ENCODE assay signal across 24 cellular contexts in the genomic region with DNA sequence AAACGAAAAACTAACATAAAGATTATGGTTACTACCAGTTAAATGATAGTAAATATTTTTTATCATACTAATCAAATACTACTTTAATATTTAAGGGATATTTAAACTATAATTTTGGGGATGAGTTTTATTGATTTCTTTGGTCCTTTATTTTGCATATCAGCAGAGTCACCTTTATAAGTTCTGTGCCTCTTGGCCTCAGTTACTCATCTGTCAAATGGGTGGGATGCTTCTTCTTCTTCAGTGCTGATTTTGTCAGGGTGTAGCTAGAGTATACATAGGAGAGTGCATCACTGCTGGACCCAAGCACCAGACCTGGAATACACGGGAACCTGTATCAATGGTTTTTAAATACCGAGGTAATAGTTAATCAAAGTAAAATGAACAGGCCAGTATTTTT. TPM values are rescaled to one million over a fixed set of nuclear protein-coding genes. Genes with fewer than 3 reads are reported as not detected.
DNase-seq lines count a peak whose midpoint lies in the region; ATAC-seq, FAIRE-seq and TF ChIP-seq lines count a peak whose summit lies in the region.
"Had no signal": no experiment of that assay in that cellular context is flagged by ENCODE, and none has a peak within 500 bp of the region (broad histone marks: within the 10 kb centered on the region; RNA-seq: fewer than 3 reads in every experiment).

No MANE protein-coding gene starts in this region.

- H3K9ac ChIP-seq in HepG2 (ENCODE audit: insufficient read depth, low read depth, low read length) (no peak overlapping the region), H1 (replicated peaks in 1 of 4; ENCODE audit: extremely low read depth in 1 of 4, low read depth in 3 of 4, low read length in 3 of 4) (no peak overlapping the region)
- H3K9ac ChIP-seq: BLaER1 had no signal

- no peak for TF ChIP-seq POLR2A in HepG2 (IDR thresholded peaks at IDR 0.05; ENCODE audit: insufficient read depth in 1 of 2, low read depth in 2 of 2, low read length in 2 of 2)
- no peak for TF ChIP-seq POLR2A in right lobe of liver (IDR thresholded peaks at IDR 0.05)
- TF ChIP-seq POLR2A in H1 (IDR thresholded peaks at IDR 0.05; ENCODE audit: control extremely low read depth in 1 of 2, low read depth in 2 of 2, low read length in 2 of 2), result no peak

- H2BK15ac ChIP-seq in H1 (ENCODE audit: low read length), result no peak overlapping the region

- H3K23me2 ChIP-seq in H1 (ENCODE audit: low read depth, low read length), result peaks cover 7% of the 10 kb centered on the region; the same call in 1 of the 2 replicates

- H3K4me3 Mint-ChIP-seq in Calu3 (ENCODE audit: low read depth, unreplicated experiment), result no peak overlapping the region
- H3K4me3 Mint-ChIP-seq: CD14-positive monocyte; CD4-positive, alpha-beta memory T cell; CD4-positive, CD25-positive, alpha-beta regulatory T cell; CD8-positive, alpha-beta memory T cell had no signal

- no peaks in the 10 kb centered on the region for H3K4me1 ChIP-seq in HepG2 (ENCODE audit: insufficient read depth, low read length)
- H3K4me1 ChIP-seq in right lobe of liver, result no peaks in the 10 kb centered on the region
- H3K4me1 ChIP-seq in H1 (replicated peaks in 1 of 4; ENCODE audit: control insufficient read depth in 3 of 4, insufficient read depth in 4 of 4, low read length in 3 of 4), result peaks cover 3 to 12% (median 5%) of the 10 kb centered on the region in 4 experiments
- H3K4me1 ChIP-seq: BE2C, BLaER1 had no signal

- under 1% methylated on average over 3 of the region's 3 CpGs for WGBS in HepG2 (ENCODE audit: low lambda C conversion rate)
- 76% methylated on average over 3 of the region's 3 CpGs for WGBS in right lobe of liver (ENCODE audit: insufficient coverage, low coverage, low lambda C conversion rate, missing lambda C conversion rate)
- 81% methylated on average over 3 of the region's 3 CpGs; no CpG with 5 or more reads in 1 of the 2 experiments for WGBS in H1 (ENCODE audit: extremely low coverage in 1 of 2, insufficient coverage in 1 of 2, insufficient read length in 1 of 2, insufficient replicate concordance in 2 of 2, low coverage in 1 of 2, low lambda C conversion rate in 2 of 2, missing lambda C conversion rate in 1 of 2), 2 experiments

- no peak overlapping the region for H3K4ac ChIP-seq in H1 (replicated peaks; ENCODE audit: insufficient read length, low read depth, low read length)

- H3K4me1 Mint-ChIP-seq in Calu3 (ENCODE audit: low read depth, unreplicated experiment), result peaks cover 8% of the 10 kb centered on the region

- in situ Hi-C loops in HepG2 (cut with HindIII; ENCODE audit: extremely low pct_ligation_motif_present, low pct_unique_long_range_greater_than_20kb), result no loop called here

- H3K27ac ChIP-seq in HepG2 (ENCODE audit: extremely low read length, insufficient read depth, low read length), result no peak overlapping the region
- H3K27ac ChIP-seq in right lobe of liver, result no peak overlapping the region
- H3K27ac ChIP-seq in H1 (ENCODE audit: low read depth, low read length), result no peak overlapping the region
- H3K27ac ChIP-seq: BLaER1 had no signal

- intact Hi-C loops in HepG2 (cut with micrococcal nuclease; ENCODE audit: unreplicated experiment) (no loop called here), right lobe of liver (cut with DNase I) (no loop called here), Calu3 (cut with micrococcal nuclease; ENCODE audit: unreplicated experiment) (no loop called here)

- no peak overlapping the region for H3K56ac ChIP-seq in H1 (replicated peaks; ENCODE audit: insufficient read length, low read depth, low read length)

- H2BK20ac ChIP-seq in H1 (ENCODE audit: low read length), result no peak overlapping the region

- BruUV-seq in HepG2 (replicated peaks; lab: Mats Ljungman, UMichigan), result no TSS peak
- BruUV-seq in Calu3 (replicated peaks; lab: Mats Ljungman, UMichigan), result no TSS peak

- no peak overlapping the region for H2BK5ac ChIP-seq in H1 (ENCODE audit: low read depth, low read length)

- H4K20me1 ChIP-seq in HepG2 (ENCODE audit: insufficient read depth, low read length) (0 out of 2 replicates have a peak, but pooled peaks cover 4% of the 10 kb centered on the region), H1 (replicated peaks in 1 of 2; ENCODE audit: control insufficient read depth in 1 of 2, insufficient read depth in 2 of 2, low read length in 2 of 2) (peaks cover 0 to 2% of the 10 kb centered on the region in 2 experiments)
- H4K20me1 ChIP-seq: BLaER1 had no signal

- H3K9me3 Mint-ChIP-seq in Calu3 (ENCODE audit: low read depth, unreplicated experiment), result no peaks in the 10 kb centered on the region

- POLR2A ChIA-PET in HepG2 (lab: Yijun Ruan, JAX) (no interaction called here), H1 (lab: Charles Lee; ENCODE audit: partially characterized antibody) (interaction anchor here (1.4 to 1.5 kb wide), 2 partner anchors 21 to 23 kb away, joined by 4 to 5 read pairs; no protein-coding TSS in a partner anchor)

- peaks cover 10% of the 10 kb centered on the region for H3K27me3 Mint-ChIP-seq in Calu3 (ENCODE audit: unreplicated experiment)

- H2BK120ac ChIP-seq in H1 (replicated peaks; ENCODE audit: low read depth, low read length), result no peak overlapping the region

- no peak for FAIRE-seq in HepG2 (lab: Jason Lieb, UNC)
- no peak for FAIRE-seq in H1 (lab: Jason Lieb, UNC)
- FAIRE-seq: A204.1, D721Med, G401.6, GM12891, GM19239 had no signal

- H3K27me3 ChIP-seq in HepG2 (ENCODE audit: control insufficient read depth in 1 of 2, insufficient read depth in 2 of 2, low read length in 2 of 2) (peaks cover 8 to 40% of the 10 kb centered on the region in 2 experiments; a peak in 4 of 5 replicates), right lobe of liver (no peaks in the 10 kb centered on the region), H1 (replicated peaks in 1 of 4; ENCODE audit: control insufficient read depth in 3 of 4, extremely low read depth in 1 of 4, insufficient read depth in 3 of 4, low read length in 3 of 4) (peaks cover 0 to 9% (median 4%) of the 10 kb centered on the region in 4 experiments; a peak in 5 of 7 replicates)
- H3K27me3 ChIP-seq: BLaER1 had no signal

- H2AFZ ChIP-seq in HepG2 (ENCODE audit: low read length) (no peak overlapping the region), H1 (ENCODE audit: low read length) (no peak overlapping the region)

- ATAC-seq in HepG2 (no peak), right lobe of liver (no peak)

- H3K79me2 ChIP-seq in HepG2 (ENCODE audit: insufficient read depth, low read length), result no peaks in the 10 kb centered on the region
- peaks cover 0 to 36% of the 10 kb centered on the region in 2 experiments; a peak in 2 of 4 replicates for H3K79me2 ChIP-seq in H1 (ENCODE audit: control insufficient read depth in 1 of 2, insufficient read depth in 2 of 2, low read length in 2 of 2)

- no peak overlapping the region for H2AK5ac ChIP-seq in H1 (ENCODE audit: low read depth, low read length)

- H3K18ac ChIP-seq in H1 (ENCODE audit: extremely low read depth, low read length), result no peak overlapping the region

- no peak overlapping the region for H3K4me2 ChIP-seq in HepG2 (ENCODE audit: low read depth, low read length)
- H3K4me2 ChIP-seq in H1 (ENCODE audit: insufficient read depth in 1 of 2, low read depth in 2 of 2, low read length in 2 of 2), result no peak overlapping the region
- H3K4me2 ChIP-seq: BLaER1 had no signal

- CTCF ChIA-PET in HepG2 (lab: Yijun Ruan, JAX; ENCODE audit: low intra/inter-chr PET ratio, low total read pairs) (no interaction called here), H1 (lab: Charles Lee; ENCODE audit: partially characterized antibody) (interaction anchor here (0.5 to 1.0 kb wide), 3 partner anchors 10 to 101 kb away, joined by 3 to 4 read pairs (median 3); no protein-coding TSS in a partner anchor), Calu3 (lab: Charles Lee) (no interaction called here)

- no peak overlapping the region for H3K27ac Mint-ChIP-seq in Calu3 (ENCODE audit: unreplicated experiment)
- H3K27ac Mint-ChIP-seq: CD14-positive monocyte; CD4-positive, alpha-beta memory T cell; CD4-positive, CD25-positive, alpha-beta regulatory T cell; CD8-positive, alpha-beta memory T cell had no signal

- TF ChIP-seq CTCF in HepG2 (CRISPR knock-in tag; IDR thresholded peaks at IDR 0.05) (no peak), right lobe of liver (IDR thresholded peaks at IDR 0.05) (no peak), H1 (IDR thresholded peaks at IDR 0.05; ENCODE audit: control extremely low read depth in 1 of 3, insufficient read depth in 1 of 3, low read depth in 1 of 3, low read length in 3 of 3) (no peak), Calu3 (IDR thresholded peaks at IDR 0.05; ENCODE audit: unreplicated experiment) (no peak)

- no peak overlapping the region for H2BK12ac ChIP-seq in H1 (ENCODE audit: low read depth, low read length)

- H3K79me1 ChIP-seq in H1 (ENCODE audit: low read depth, low read length), result peaks cover 6% of the 10 kb centered on the region

- H3K36me3 ChIP-seq in HepG2 (replicated peaks in 1 of 2; ENCODE audit: control insufficient read depth in 1 of 2, insufficient read depth in 2 of 2, low read length in 2 of 2), result no peaks in the 10 kb centered on the region
- no peaks in the 10 kb centered on the region for H3K36me3 ChIP-seq in right lobe of liver
- H3K36me3 ChIP-seq in H1 (ENCODE audit: control insufficient read depth in 2 of 4, insufficient read depth in 4 of 4, low read length in 3 of 4), result no peaks in the 10 kb centered on the region
- H3K36me3 ChIP-seq: BE2C, BLaER1 had no signal

- no peak overlapping the region for H4K91ac ChIP-seq in H1 (replicated peaks; ENCODE audit: insufficient read length, low read length)

- H3K36me3 Mint-ChIP-seq in Calu3 (ENCODE audit: insufficient read depth, unreplicated experiment), result peaks cover 5% of the 10 kb centered on the region
- H3K36me3 Mint-ChIP-seq: CD14-positive monocyte; CD4-positive, alpha-beta memory T cell; CD4-positive, CD25-positive, alpha-beta regulatory T cell; CD8-positive, alpha-beta memory T cell had no signal

- TF ChIP-seq EP300 in HepG2 (IDR thresholded peaks at IDR 0.05; ENCODE audit: low read depth in 2 of 2, low read length in 2 of 2) (no peak), HepG2 (CRISPR knock-in tag; IDR thresholded peaks at IDR 0.05; ENCODE audit: borderline replicate concordance) (no peak), H1 (IDR thresholded peaks at IDR 0.05; ENCODE audit: borderline replicate concordance in 1 of 2, low read depth in 2 of 2, low read length in 2 of 2) (no peak)

- H4K8ac ChIP-seq in H1 (ENCODE audit: extremely low read depth, insufficient read depth, low read length), result no peak overlapping the region

- H4K5ac ChIP-seq in H1 (ENCODE audit: insufficient read length, low read depth, low read length), result no peak overlapping the region

- no peak for TF ChIP-seq RAD21 in HepG2 (CRISPR knock-in tag; IDR thresholded peaks at IDR 0.05)
- TF ChIP-seq RAD21 in H1 (IDR thresholded peaks at IDR 0.05 in 1 of 2, conservative IDR thresholded peaks at IDR 0.05 in 1 of 2; ENCODE audit: low read depth in 2 of 2, low read length in 2 of 2), result no peak

- no peak overlapping the region for H3K23ac ChIP-seq in H1 (ENCODE audit: insufficient read length)

- H3K9me3 ChIP-seq in HepG2 (ENCODE audit: low read length) (no peaks in the 10 kb centered on the region), right lobe of liver (no peaks in the 10 kb centered on the region), H1 (ENCODE audit: insufficient read depth in 2 of 2, low read depth in 1 of 2, low read length in 1 of 2) (no peaks in the 10 kb centered on the region)
- H3K9me3 ChIP-seq: BE2C had no signal

- H3K4me3 ChIP-seq in HepG2 (replicated peaks in 1 of 3; ENCODE audit: insufficient read depth in 1 of 3, low read depth in 2 of 3, low read length in 3 of 3) (no peak overlapping the region), right lobe of liver (no peak overlapping the region), H1 (ENCODE audit: extremely low read depth in 1 of 4, insufficient read depth in 2 of 4, low read depth in 3 of 4, low read length in 4 of 4) (no peak overlapping the region)
- H3K4me3 ChIP-seq: BLaER1 had no signal

- H3K14ac ChIP-seq in H1 (ENCODE audit: insufficient read length), result no peak overlapping the region

- DNase-seq in HepG2 (ENCODE audit: low spot score) (no peak), right lobe of liver (no peak), H1 (ENCODE audit: low read depth in 1 of 2, low spot score in 2 of 2) (no peak), Calu3 (no peak)
- no peak for DNase-seq in activated effector memory CD4-positive, alpha-beta T cell treated with Interleukin-2 at 50 U/mL for 16 hours
- DNase-seq: 8988T; ACHN; BE2C; C1 segment of cervical spinal cord; CD4-positive, alpha-beta memory T cell; CD4-positive, CD25-positive, alpha-beta regulatory T cell; CD8-positive, alpha-beta memory T cell; COR-L47; DMS79 treated with DMSO at 0.1 percent for 48 hours; GF-D8 had no signal

RNA-seq across cellular contexts. Expression of a gene that starts 5.6 kb away (rescaled TPM):
- total RNA-seq in HepG2 (2016; rRNA removed; fragmentation: Illumina TruSeq; extraction: Trizol) (not detected in 2 replicates), right lobe of liver (under 1 TPM; 0.12 to 0.42 (median 0.30) TPM), Calu3 (2022) (1.8 and 3.1 TPM in 2 replicates)
- not detected in 2 replicates for total RNA-seq in HepG2 (2016; cell fraction: cytosol; rRNA removed; fragmentation: Illumina TruSeq; extraction: Trizol; ENCODE audit: low read depth)
- total RNA-seq in HepG2 (2016; cell fraction: insoluble cytoplasmic fraction; rRNA removed; fragmentation: Illumina TruSeq; extraction: Trizol), result not detected in 2 replicates
- not detected in 2 replicates for total RNA-seq in HepG2 (2016; cell fraction: membrane; rRNA removed; fragmentation: Illumina TruSeq; extraction: Trizol)
- not detected in 2 replicates for total RNA-seq in HepG2 (2016; cell fraction: nucleus; rRNA removed; fragmentation: Illumina TruSeq; extraction: Trizol)
- polyA plus RNA-seq in HepG2 (2011; rRNA removed) (not detected in 2 replicates), H1 (2011; rRNA removed) (14.8 and 15.3 TPM in 2 replicates)
- polyA plus RNA-seq in HepG2 (2011; cell fraction: cytosol; rRNA removed), result 0.03 TPM in 1 of 2 replicates, not detected in the other
- polyA plus RNA-seq in HepG2 (2011; cell fraction: nucleus; rRNA removed), result 0.03 and 0.05 TPM in 2 replicates
- not detected in 2 replicates for polyA plus RNA-seq in HepG2 (2012)
- polyA plus RNA-seq in HepG2 (2016; cell fraction: cytosol; fragmentation: Illumina TruSeq; extraction: Trizol; ENCODE audit: low read depth), result not detected in 2 replicates
- polyA plus RNA-seq in HepG2 (2016; cell fraction: insoluble cytoplasmic fraction; fragmentation: Illumina TruSeq; extraction: Trizol; ENCODE audit: low read depth), result 0.04 TPM in 1 of 2 replicates, not detected in the other
- not detected in 2 replicates for polyA plus RNA-seq in HepG2 (2016; cell fraction: membrane; fragmentation: Illumina TruSeq; extraction: Trizol; ENCODE audit: low read depth)
- not detected in 2 replicates for polyA plus RNA-seq in HepG2 (2016; cell fraction: nucleus; fragmentation: Illumina TruSeq; extraction: Trizol; ENCODE audit: insufficient read depth, low read depth)
- polyA minus RNA-seq in HepG2 (2011; rRNA and poly(A)+ RNA removed; ENCODE audit: low replicate concordance), result 1.2 TPM in 1 of 2 replicates, not detected in the other
- polyA minus RNA-seq in HepG2 (2011; cell fraction: cytosol; rRNA and poly(A)+ RNA removed), result not detected in 2 replicates
- polyA minus RNA-seq in HepG2 (2011; cell fraction: nucleus; rRNA and poly(A)+ RNA removed), result not detected in 2 replicates
- 22.8 and 25.0 TPM in 2 replicates for total RNA-seq in H1 (2021; fragmentation: NEBNext Ultra II Directional; extraction: Animal tissue kit (Norgen Biotek cat#: 25700))
- 13.0 TPM for polyA plus RNA-seq in H1 (2011; cell fraction: cytosol; rRNA removed)
- polyA plus RNA-seq in H1 (2011; cell fraction: nucleus; rRNA removed), result 64.5 TPM
- polyA plus RNA-seq in H1 (2012, experiment 1 of 2), result 12.3 to 17.8 TPM (median 15.6 TPM) in 4 replicates
- polyA plus RNA-seq in H1 (2012, experiment 2 of 2), result 9.5 TPM
- 40.5 TPM for polyA plus RNA-seq in H1 (2013, experiment 1 of 2)
- 39.5 TPM for polyA plus RNA-seq in H1 (2013, experiment 2 of 2)
- polyA minus RNA-seq in H1 (2011; rRNA and poly(A)+ RNA removed), result 15.9 and 17.4 TPM in 2 replicates
- 7.4 TPM for polyA minus RNA-seq in H1 (2011; cell fraction: cytosol; rRNA and poly(A)+ RNA removed)
- polyA minus RNA-seq in H1 (2011; cell fraction: nucleus; rRNA and poly(A)+ RNA removed), result 23.6 TPM
- total RNA-seq: A673; CD4-positive, CD25-positive, alpha-beta regulatory T cell; CD8-positive, alpha-beta memory T cell had no signal
- polyA plus RNA-seq: AG04450; CD14-positive monocyte; CD4-positive, CD25-positive, alpha-beta regulatory T cell; CD8-positive, alpha-beta memory T cell had no signal
